ENCODE assay signal across 8 cellular contexts in genomic region chr12:46384451-46385301, GRCh38. TPM values are rescaled to one million over a fixed set of nuclear protein-coding genes. Genes with fewer than 3 reads are reported as not detected.
DNase-seq lines count a peak whose midpoint lies in the region; ATAC-seq and TF ChIP-seq lines count a peak whose summit lies in the region.

No MANE protein-coding gene starts in this region.

- no peaks in the 10 kb centered on the region for H3K36me3 ChIP-seq in tibial artery

- no peak for DNase-seq in activated T-cell treated with anti-CD3 and anti-CD28 coated beads, Interleukin-2, amount 50 U/mL, for 24 hours
- DNase-seq in activated T-cell treated with anti-CD3 and anti-CD28 coated beads, Interleukin-2, amount 50 U/mL, for 48 hours = no peak
- DNase-seq in activated naive CD8-positive, alpha-beta T cell treated with anti-CD3 and anti-CD28 coated beads for 36 hours = no peak
- DNase-seq in tibial artery = no peak
- no peak for DNase-seq in NCI-H2081 treated with DMSO at 0.1 percent for 48 hours (lab: John Stamatoyannopoulos, UW)
- DNase-seq in NCI-H2107 (lab: John Stamatoyannopoulos, UW) = no peak

- peak overlapping the region; percentile 96 for H3K27ac Mint-ChIP-seq in activated T-cell treated with anti-CD3 and anti-CD28 coated beads, Interleukin-2, amount 50 U/mL, for 24 hours
- H3K27ac Mint-ChIP-seq in activated naive CD8-positive, alpha-beta T cell treated with anti-CD3 and anti-CD28 coated beads for 36 hours = peak overlapping the region; percentile 95

- H3K27ac ChIP-seq in layer of hippocampus (ENCODE audit: low read depth, low read length) (peak overlapping the region; percentile 99), tibial artery (peak overlapping the region; percentile 98 to 99)

- H3K9me3 ChIP-seq in tibial artery = no peaks in the 10 kb centered on the region

- peaks cover 2% of the 10 kb centered on the region for H3K9me3 Mint-ChIP-seq in activated T-cell treated with anti-CD3 and anti-CD28 coated beads, Interleukin-2, amount 50 U/mL, for 24 hours
- no peaks in the 10 kb centered on the region for H3K9me3 Mint-ChIP-seq in activated naive CD8-positive, alpha-beta T cell treated with anti-CD3 and anti-CD28 coated beads for 36 hours

- intact Hi-C loops in tibial artery (cut with DNase I; ENCODE audit: low total_unique reads) = loop anchor here (2.0 kb wide), 1 partner anchor 14 kb away; no protein-coding TSS in a partner anchor

- no peaks in the 10 kb centered on the region for H3K27me3 Mint-ChIP-seq in activated T-cell treated with anti-CD3 and anti-CD28 coated beads, Interleukin-2, amount 50 U/mL, for 24 hours
- H3K27me3 Mint-ChIP-seq in activated naive CD8-positive, alpha-beta T cell treated with anti-CD3 and anti-CD28 coated beads for 36 hours = no peaks in the 10 kb centered on the region

- peak overlapping the region; percentile 85 for H3K4me3 Mint-ChIP-seq in activated T-cell treated with anti-CD3 and anti-CD28 coated beads, Interleukin-2, amount 50 U/mL, for 24 hours
- H3K4me3 Mint-ChIP-seq in activated naive CD8-positive, alpha-beta T cell treated with anti-CD3 and anti-CD28 coated beads for 36 hours = peak overlapping the region; percentile 81

- no peak for TF ChIP-seq CTCF in tibial artery (IDR thresholded peaks at IDR 0.05)

- no peaks in the 10 kb centered on the region for H3K27me3 ChIP-seq in layer of hippocampus (ENCODE audit: control insufficient read depth, insufficient read depth, low read length)
- H3K27me3 ChIP-seq in tibial artery = no peaks in the 10 kb centered on the region

- H3K36me3 Mint-ChIP-seq in activated T-cell treated with anti-CD3 and anti-CD28 coated beads, Interleukin-2, amount 50 U/mL, for 24 hours (ENCODE audit: low read depth) = peaks cover 9% of the 10 kb centered on the region
- H3K36me3 Mint-ChIP-seq in activated naive CD8-positive, alpha-beta T cell treated with anti-CD3 and anti-CD28 coated beads for 36 hours = peaks cover 4% of the 10 kb centered on the region

- peak overlapping the region; percentile 79 to 84 for H3K4me3 ChIP-seq in tibial artery

- peaks cover 0 to 70% (median 52%) of the 10 kb centered on the region in 4 donors for H3K4me1 ChIP-seq in tibial artery

- H3K4me1 Mint-ChIP-seq in activated T-cell treated with anti-CD3 and anti-CD28 coated beads, Interleukin-2, amount 50 U/mL, for 24 hours (ENCODE audit: low read depth) = peaks cover 56% of the 10 kb centered on the region
- peaks cover 49% of the 10 kb centered on the region for H3K4me1 Mint-ChIP-seq in activated naive CD8-positive, alpha-beta T cell treated with anti-CD3 and anti-CD28 coated beads for 36 hours

- no peak for ATAC-seq in GM18861 (IDR thresholded peaks at IDR 0.05; ENCODE audit: unreplicated experiment)

RNA-seq across cellular contexts. Expression of gene SLC38A2, which starts 12.1 kb away (rescaled TPM):
- 100 to 1,000 TPM; 227 to 230 TPM for total RNA-seq in activated naive CD8-positive, alpha-beta T cell treated with anti-CD3 and anti-CD28 coated beads for 36 hours
